ENCODE assay signal across 8 cellular contexts in genomic region chr14:35211067-35211466, GRCh38.
"Had no signal": no experiment of that assay in that cellular context is flagged by ENCODE, and none has a peak within 500 bp of the region (broad histone marks: within the 10 kb centered on the region; RNA-seq: fewer than 3 reads in every experiment).

No MANE protein-coding gene starts in this region.

- FAIRE-seq: G401.6, GM12878, GM12891, GM12892, GM18507, GM19239 had no signal

- DNase-seq: GDM1, GF-D8 had no signal

- ATAC-seq: GM12878 had no signal

- H3K4me3 ChIP-seq: GM12878 had no signal
